ENCODE assay signal across 8 cellular contexts in genomic region chr6:80106418-80107235, GRCh38. TPM values are rescaled to one million over a fixed set of nuclear protein-coding genes. Genes with fewer than 3 reads are reported as not detected.
DNase-seq lines count a peak whose midpoint lies in the region; ATAC-seq, FAIRE-seq and TF ChIP-seq lines count a peak whose summit lies in the region.

BCKDHB (plus strand) TSS chr6:80106671; CDS start chr6:80106694, 23 bp downstream.

- H4K20me1 ChIP-seq in Loucy (ENCODE audit: insufficient read depth, low read length, poor library complexity, severe bottlenecking), result no peaks in the 10 kb centered on the region

- no peaks in the 10 kb centered on the region for H3K27me3 ChIP-seq in Loucy (ENCODE audit: insufficient read depth, low read length, poor library complexity, severe bottlenecking)

- H3K4me2 ChIP-seq in Loucy (ENCODE audit: low read depth, low read length, poor library complexity, severe bottlenecking), result peak within 1 kb of the TSS; percentile 82

- H3K4me1 ChIP-seq in Loucy (ENCODE audit: insufficient read depth, low read length, poor library complexity, severe bottlenecking), result peaks cover 28% of the 10 kb centered on the region

- H3F3A ChIP-seq in Loucy (ENCODE audit: low read depth), result no peaks in the 10 kb centered on the region

- H3K4me3 ChIP-seq in Loucy (ENCODE audit: low read length, poor library complexity, severe bottlenecking), result peak within 1 kb of the TSS; percentile 96

- H3K9me3 ChIP-seq in Loucy (ENCODE audit: insufficient read depth, low read depth, low read length), result no peaks in the 10 kb centered on the region

- no peaks in the 10 kb centered on the region for H3K9me2 ChIP-seq in Loucy (replicated peaks; ENCODE audit: low read depth, low read length)

- peak within 1 kb of the TSS; percentile 77 for H3K9ac ChIP-seq in Loucy (ENCODE audit: low read depth, low read length, poor library complexity, severe bottlenecking)

- no peak for TF ChIP-seq CTCF in Loucy (conservative IDR thresholded peaks at IDR 0.05; ENCODE audit: low read length)
- no peak for TF ChIP-seq CTCF in natural killer cell (IDR thresholded peaks at IDR 0.05)

- TF ChIP-seq POLR2A in H54 (IDR thresholded peaks at IDR 0.05; ENCODE audit: low read depth, low read length) (peak; percentile 90), Raji (IDR thresholded peaks at IDR 0.05; ENCODE audit: insufficient read depth, low read depth, low read length) (peak; percentile 88)

- peak; percentile 99 for DNase-seq in EL
- peak; percentile 90 for DNase-seq in H54 (ENCODE audit: insufficient read length, low spot score)
- peak; percentile 96 for DNase-seq in activated T-helper 9 cell treated with anti-CD3 and anti-CD28 coated beads, Interleukin-2, amount 50 U/mL, for 16 hours (ENCODE audit: low read depth)
- DNase-seq in fibroblast of peridontal ligament (ENCODE audit: extremely low read depth), result peak; percentile 97
- peak; percentile 93 for DNase-seq in natural killer cell
- peak; percentile 98 for DNase-seq in stimulated activated naive CD4-positive, alpha-beta T cell treated with Interleukin-2 at 50 U/mL for 16 hours (lab: John Stamatoyannopoulos, UW)

- peak within 1 kb of the TSS; percentile 84 to 86 for H3K27ac Mint-ChIP-seq in natural killer cell

- no peaks in the 10 kb centered on the region for H3K9me3 Mint-ChIP-seq in natural killer cell

- H3K27me3 Mint-ChIP-seq in natural killer cell (ENCODE audit: low read depth in 2 of 2), result peaks cover 18 to 21% of the 10 kb centered on the region in 2 donors

- H3K4me1 Mint-ChIP-seq in natural killer cell, result peaks cover 16 to 21% of the 10 kb centered on the region in 2 donors

- no peaks in the 10 kb centered on the region for H3K36me3 Mint-ChIP-seq in natural killer cell

- peaks cover 13% of the 10 kb centered on the region for H3K79me2 ChIP-seq in Loucy (ENCODE audit: insufficient read depth, low read length)

- peak within 1 kb of the TSS; percentile 95 for H3K4me3 Mint-ChIP-seq in natural killer cell

- FAIRE-seq in H54 (lab: Jason Lieb, UNC), result peak; percentile 99

- H2AFZ ChIP-seq in Loucy (ENCODE audit: low read length), result peak within 1 kb of the TSS; percentile 95

- peak; percentile 96 to 99 (median 97) for ATAC-seq in natural killer cell

- H3K36me3 ChIP-seq in Loucy (ENCODE audit: insufficient read depth, low read length), result no peaks in the 10 kb centered on the region

- intact Hi-C loops in natural killer cell (cut with micrococcal nuclease), result loop anchor here (1.0 to 10.0 kb wide), 3 partner anchors 102 to 1646 kb away; partner anchors contain the start of genes HMGN3, TENT5A and TTK

RNA-seq across cellular contexts. Expression of gene BCKDHB, which starts in this region (rescaled TPM):
- 10 to 100 TPM; 11.1 to 13.7 (median 12.8) TPM for total RNA-seq in natural killer cell

Comparison
In these comparisons a context has a peak if more than half of its experiments do, and no peak if none do; other contexts are left out.
1. Peak in every context shown above with its lines: DNase-seq, ATAC-seq and H3K4me3 ChIP-seq.